ENCODE assay signal across 9 cellular contexts in genomic region chr1:83999316-83999819, GRCh38. TPM values are rescaled to one million over a fixed set of nuclear protein-coding genes. Genes with fewer than 3 reads are reported as not detected.
A peak's percentile ranks its signal among the peaks of the same experiment; 100 is the strongest.
DNase-seq lines count a peak whose midpoint lies in the region; ATAC-seq, FAIRE-seq and TF ChIP-seq lines count a peak whose summit lies in the region.
"Had no signal": no experiment of that assay in that cellular context is flagged by ENCODE, and none has a peak within 500 bp of the region (broad histone marks: within the 10 kb centered on the region; RNA-seq: fewer than 3 reads in every experiment).

No MANE protein-coding gene starts in this region.

- H3K4me1 ChIP-seq in HUES64 (ENCODE audit: insufficient read depth, low read length) (no peaks in the 10 kb centered on the region), OCI-LY7 (ENCODE audit: insufficient read depth, low read length, poor library complexity, severe bottlenecking) (peaks cover 5% of the 10 kb centered on the region), GM12878 (ENCODE audit: control insufficient read depth, insufficient read depth, low read length) (no peaks in the 10 kb centered on the region), psoas muscle (peaks cover 4% of the 10 kb centered on the region)
- H3K4me1 ChIP-seq: BLaER1 had no signal

- intact Hi-C loops in OCI-LY7 (cut with micrococcal nuclease; ENCODE audit: unreplicated experiment) (loop anchor here (1.0 kb wide), 1 partner anchor 78 kb away; no protein-coding TSS in a partner anchor), GM12878 (cut with micrococcal nuclease; ENCODE audit: unreplicated experiment) (no loop called here), psoas muscle (cut with DNase I) (loop anchor here in 1 of 2 donors (2.0 kb wide), 1 partner anchor 77 kb away; no protein-coding TSS in a partner anchor)

- no peak for TF ChIP-seq RAD21 in GM12878 (IDR thresholded peaks at IDR 0.05; ENCODE audit: insufficient read depth, low read depth, low read length)

- H3K79me2 ChIP-seq in OCI-LY7 (ENCODE audit: insufficient read depth, low read depth, low read length) (no peaks in the 10 kb centered on the region), GM12878 (ENCODE audit: control insufficient read depth, insufficient read depth, low read length) (no peaks in the 10 kb centered on the region)

- in situ Hi-C loops in GM12878 (cut with MboI): no loop called here

- BruUV-seq in OCI-LY7 (replicated peaks; lab: Mats Ljungman, UMichigan): no TSS peak
- BruUV-seq in GM12878 (replicated peaks; lab: Mats Ljungman, UMichigan): no TSS peak

- SMC1A ChIA-PET in GM12878 (lab: Charles Lee; ENCODE audit: uncharacterized antibody, unreplicated experiment): no interaction called here

- H3K9ac ChIP-seq in HUES64 (ENCODE audit: low read depth, low read length) (peak overlapping the region; percentile 98), GM12878 (ENCODE audit: control insufficient read depth, insufficient read depth, low read length) (peak overlapping the region; percentile 54)
- H3K9ac ChIP-seq: BLaER1 had no signal

- no peaks in the 10 kb centered on the region for H4K20me1 ChIP-seq in OCI-LY7 (ENCODE audit: insufficient read depth, low read length)
- no peaks in the 10 kb centered on the region for H4K20me1 ChIP-seq in GM12878 (ENCODE audit: control insufficient read depth, insufficient read depth)
- H4K20me1 ChIP-seq: BLaER1 had no signal

- peak overlapping the region; percentile 96 for H2AFZ ChIP-seq in OCI-LY7 (ENCODE audit: low read length)
- H2AFZ ChIP-seq in GM12878 (ENCODE audit: control insufficient read depth, low read depth, low read length): peak overlapping the region; percentile 80

- TF ChIP-seq CTCF in OCI-LY7 (conservative IDR thresholded peaks at IDR 0.05; ENCODE audit: low read length) (peak; percentile 29; the same call in 1 of the 2 replicates), GM12878 (IDR thresholded peaks at IDR 0.05 in 2 of 3, conservative IDR thresholded peaks at IDR 0.05 in 1 of 3; ENCODE audit: control insufficient read depth in 2 of 3, extremely low read depth in 1 of 3, insufficient read depth in 1 of 3, low read depth in 3 of 3, low read length in 3 of 3) (no peak), psoas muscle (IDR thresholded peaks at IDR 0.05) (no peak)

- DNase-seq in NCI-H187 (lab: John Stamatoyannopoulos, UW) (peak; percentile 68 to 85), NCI-H187 treated with DMSO at 0.1 percent for 48 hours (lab: John Stamatoyannopoulos, UW) (no peak), OCI-LY7 (ENCODE audit: low spot score) (peak; percentile 79), GM12878 (ENCODE audit: low read depth, low spot score) (no peak), hypothalamus (lab: John Stamatoyannopoulos, UW) (peak in 39 of 51 donors; percentile 48 to 97 (median 86)), psoas muscle (peak; percentile 77 to 85)

- no peak overlapping the region for H3K27ac ChIP-seq in HUES64 (ENCODE audit: low read depth, low read length)
- no peak overlapping the region for H3K27ac ChIP-seq in OCI-LY7 (ENCODE audit: low read depth, low read length, poor library complexity, severe bottlenecking)
- no peak overlapping the region for H3K27ac ChIP-seq in GM12878 (ENCODE audit: control insufficient read depth, insufficient read depth)
- H3K27ac ChIP-seq in psoas muscle: peak overlapping the region; percentile 86
- H3K27ac ChIP-seq: BLaER1 had no signal

- ATAC-seq in GM21717 (IDR thresholded peaks at IDR 0.05; ENCODE audit: unreplicated experiment) (peak; percentile 84), GM12878 (peak; percentile 68), psoas muscle (peak; percentile 85 to 96 (median 94))

- FAIRE-seq in GM12878 (lab: Jason Lieb, UNC): no peak

- peaks cover 82% of the 10 kb centered on the region for H3K27me3 ChIP-seq in HUES64 (ENCODE audit: insufficient read depth, low read length)
- H3K27me3 ChIP-seq in GM12878 (replicated peaks in 1 of 2; ENCODE audit: control insufficient read depth in 2 of 2, insufficient read depth in 2 of 2, low read length in 1 of 2): no peaks in the 10 kb centered on the region; a peak in 2 of 4 replicates
- no peaks in the 10 kb centered on the region for H3K27me3 ChIP-seq in psoas muscle (ENCODE audit: insufficient read depth in 3 of 3, low read length in 2 of 3)
- H3K27me3 ChIP-seq: BLaER1 had no signal

- no peak for TF ChIP-seq EP300 in GM12878 (IDR thresholded peaks at IDR 0.05; ENCODE audit: borderline replicate concordance in 1 of 2, control insufficient read depth in 1 of 2, low read depth in 2 of 2, low read length in 2 of 2)

- 4% methylated on average over 26 of the region's 26 CpGs for WGBS in HUES64
- 3% methylated on average over 26 of the region's 26 CpGs for WGBS in GM12878 (ENCODE audit: insufficient coverage, insufficient replicate concordance, low lambda C conversion rate, missing lambda C conversion rate)
- WGBS in psoas muscle, 3 donors: 1 to 3% (median 1%) methylated on average over 22 to 26 of the region's 26 CpGs

- RAD21 ChIA-PET in GM12878 (lab: Charles Lee; ENCODE audit: unreplicated experiment): no interaction called here

- H3K4me2 ChIP-seq in OCI-LY7 (ENCODE audit: low read length): peak overlapping the region; percentile 72
- H3K4me2 ChIP-seq in GM12878 (ENCODE audit: control insufficient read depth, insufficient read depth): peak overlapping the region; percentile 5
- H3K4me2 ChIP-seq: BLaER1 had no signal

- H3K4me3 ChIP-seq in HUES64 (ENCODE audit: low read length) (peak overlapping the region; percentile 81), OCI-LY7 (ENCODE audit: low read depth, low read length, poor library complexity, severe bottlenecking) (peak overlapping the region; percentile 74), GM12878 (peak overlapping the region; percentile 69), psoas muscle (peak overlapping the region; percentile 94)
- H3K4me3 ChIP-seq: BLaER1 had no signal

- CTCF ChIA-PET in OCI-LY7 (lab: Charles Lee; ENCODE audit: unreplicated experiment): no interaction called here
- CTCF ChIA-PET in GM12878 (lab: Yijun Ruan, JAX): no interaction called here

- POLR2A ChIA-PET in OCI-LY7 (lab: Charles Lee) (interaction anchor here (0.5 to 1.2 kb wide), 4 partner anchors 9 to 294 kb away, joined by 3 to 9 read pairs (median 4); no protein-coding TSS in a partner anchor), GM12878 (lab: Charles Lee) (no interaction called here)

- H3K36me3 ChIP-seq in HUES64 (ENCODE audit: insufficient read depth, low read length) (no peaks in the 10 kb centered on the region), OCI-LY7 (ENCODE audit: insufficient read depth, low read length) (no peaks in the 10 kb centered on the region), GM12878 (ENCODE audit: control insufficient read depth in 2 of 2, insufficient read depth in 2 of 2, low read length in 1 of 2) (no peaks in the 10 kb centered on the region), psoas muscle (ENCODE audit: insufficient read depth in 1 of 2, low read depth in 1 of 2) (no peaks in the 10 kb centered on the region)
- H3K36me3 ChIP-seq: BLaER1 had no signal

- H3K9me2 ChIP-seq in OCI-LY7 (ENCODE audit: insufficient read depth, low read length): no peaks in the 10 kb centered on the region

- TF ChIP-seq POLR2A in GM12878 (IDR thresholded peaks at IDR 0.05; ENCODE audit: low read depth, low read length): no peak

- H3K9me3 ChIP-seq in HUES64 (ENCODE audit: insufficient read depth, low read depth, low read length) (no peaks in the 10 kb centered on the region), OCI-LY7 (ENCODE audit: low read length) (no peaks in the 10 kb centered on the region), GM12878 (replicated peaks; ENCODE audit: control insufficient read depth, insufficient read depth, low read length) (no peaks in the 10 kb centered on the region), psoas muscle (no peaks in the 10 kb centered on the region)

TF ChIP-seq in GM12878, 131 proteins besides CTCF, POLR2A, EP300 and RAD21 (continues in another document):
- TF ChIP-seq POLR2AphosphoS2 (IDR thresholded peaks at IDR 0.05; ENCODE audit: low read depth, low read length) (no peak), CHD1 (IDR thresholded peaks at IDR 0.05; ENCODE audit: low read depth, low read length) (no peak), BMI1 (IDR thresholded peaks at IDR 0.05; ENCODE audit: borderline replicate concordance) (no peak), RUNX3 (IDR thresholded peaks at IDR 0.05; ENCODE audit: low read length) (peak; percentile 34; the same call in 1 of the 2 replicates)

RNA-seq across cellular contexts. Expression of gene TTLL7, which starts 0.4 kb away (rescaled TPM):
- polyA plus RNA-seq in HUES64 (2013, experiment 1 of 2): 1.9 TPM
- 3.1 TPM for polyA plus RNA-seq in HUES64 (2013, experiment 2 of 2)
- total RNA-seq in OCI-LY7 (2014; rRNA removed; shearing (Covaris generic)): 0.49 and 0.76 TPM in 2 replicates
- total RNA-seq in OCI-LY7 (2022): 0.88 and 2.4 TPM in 2 replicates
- not detected in 2 replicates for total RNA-seq in GM12878 (2013; cell fraction: nucleolus; rRNA removed)
- total RNA-seq in GM12878 (2014; rRNA removed): 0.65 and 0.90 TPM in 2 replicates
- 0.72 and 0.83 TPM in 2 replicates for total RNA-seq in GM12878 (2014; rRNA removed; fragmentation: Illumina TruSeq; extraction: Trizol)
- total RNA-seq in GM12878 (2021): 0.72 and 1.4 TPM in 2 replicates
- polyA plus RNA-seq in GM12878 (2011; ENCODE audit: low read depth): 0.20 TPM
- polyA plus RNA-seq in GM12878 (2011; rRNA removed): 0.03 TPM in 1 of 2 replicates, not detected in the other
- polyA plus RNA-seq in GM12878 (2011; cell fraction: cytosol; rRNA removed): not detected in 2 replicates
- polyA plus RNA-seq in GM12878 (2011; cell fraction: nucleus; rRNA removed): not detected in 2 replicates
- 0.58 and 0.63 TPM in 2 replicates for polyA plus RNA-seq in GM12878 (2012)
- polyA plus RNA-seq in GM12878 (2014; fragmentation: Illumina TruSeq; extraction: Trizol): 0.65 and 2.2 TPM in 2 replicates
- under 1 TPM; 0.15 to 0.43 TPM for polyA plus RNA-seq in GM12878 (2014; fragmentation: Nextera tagmentation; extraction: Ambion mirVana)
- polyA plus RNA-seq in GM12878 (2014; rRNA removed): 0.29 and 0.33 TPM in 2 replicates
- polyA plus RNA-seq in GM12878 (2016; fragmentation: Nextera tagmentation; extraction: Ambion mirVana): 1 to 10 TPM in 1 of 2 experiments, under 1 TPM in 1; 0.58 to 1.3 TPM
- polyA minus RNA-seq in GM12878 (2011; rRNA and poly(A)+ RNA removed): not detected in 2 replicates
- not detected in 2 replicates for polyA minus RNA-seq in GM12878 (2011; cell fraction: cytosol; rRNA and poly(A)+ RNA removed)
- not detected in 2 replicates for polyA minus RNA-seq in GM12878 (2011; cell fraction: nucleus; rRNA and poly(A)+ RNA removed)
- 10 to 100 TPM in 1 of 4 donors, 1 to 10 TPM in 3; 5.0 to 13.0 (median 8.6) TPM for total RNA-seq in psoas muscle
- 1 to 10 TPM; 1.1 to 4.2 (median 2.4) TPM for polyA plus RNA-seq in psoas muscle

Comparison
In these comparisons a context has a peak if more than half of its experiments do, and no peak if none do; other contexts are left out.
1. DNase-seq: peak in NCI-H187 (2 of 2), OCI-LY7 (single experiment), hypothalamus (39 of 51) and psoas muscle (2 of 2); none in NCI-H187 treated with DMSO at 0.1 percent for 48 hours (single experiment) and GM12878 (single experiment).
2. Peak in every context shown above with its lines, with median percentiles within 50 percentile points of each other: ATAC-seq and H3K4me3 ChIP-seq.